Comparison of ENCODE assay signal across 9 cellular contexts in the genomic region with DNA sequence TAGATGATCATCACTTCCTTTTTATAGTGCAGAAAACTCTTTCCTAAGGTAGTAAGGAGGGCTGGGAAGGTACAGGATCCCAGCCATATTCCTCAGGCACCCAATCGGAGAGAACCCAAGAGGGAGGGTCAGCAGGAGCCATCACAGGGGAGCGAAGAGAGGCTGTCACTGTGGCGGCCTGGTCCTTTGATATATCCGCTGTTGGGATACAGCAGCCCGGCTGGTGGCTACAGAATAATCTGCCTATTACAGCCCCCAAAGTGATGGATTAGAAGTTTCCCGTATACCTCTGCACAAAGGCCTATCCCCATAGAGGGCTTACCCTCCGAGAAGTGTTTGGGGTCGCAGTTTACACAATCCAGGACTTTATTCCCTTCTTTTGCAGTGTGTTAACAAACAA. TPM values are rescaled to one million over a fixed set of nuclear protein-coding genes. Genes with fewer than 3 reads are reported as not detected.
DNase-seq lines count a peak whose midpoint lies in the region; ATAC-seq and TF ChIP-seq lines count a peak whose summit lies in the region.
"Had no signal": no experiment of that assay in that cellular context is flagged by ENCODE, and none has a peak within 500 bp of the region (broad histone marks: within the 10 kb centered on the region; RNA-seq: fewer than 3 reads in every experiment).

No MANE protein-coding gene starts in this region.

- peak overlapping the region; percentile 96; the same call in 1 of the 2 replicates for H3K4me3 ChIP-seq in GM08714 (ENCODE audit: low read length)
- H3K4me3 ChIP-seq in HUES64 (ENCODE audit: low read length), result peak overlapping the region; percentile 95
- peak overlapping the region; percentile 92 for H3K4me3 ChIP-seq in coronary artery
- peak overlapping the region; percentile 96 for H3K4me3 ChIP-seq in neural progenitor cell

- H3K4me1 Mint-ChIP-seq in neural progenitor cell, result peaks cover 45% of the 10 kb centered on the region

- no peak overlapping the region for H2AFZ ChIP-seq in neural progenitor cell (replicated peaks)

- ATAC-seq in GM19467 (IDR thresholded peaks at IDR 0.05; ENCODE audit: unreplicated experiment), result no peak

- 23% methylated on average over 8 of the region's 8 CpGs for WGBS in HUES64

- H3K9ac ChIP-seq in HUES64 (ENCODE audit: low read depth, low read length) (no peak overlapping the region), neural progenitor cell (no peak overlapping the region)

- H3K27ac Mint-ChIP-seq in neural progenitor cell, result peak overlapping the region; percentile 100

- H3K79me2 ChIP-seq in neural progenitor cell (ENCODE audit: low read depth), result no peaks in the 10 kb centered on the region

- no peaks in the 10 kb centered on the region for H4K20me1 ChIP-seq in neural progenitor cell (ENCODE audit: low read depth)

- H3K36me3 ChIP-seq in HUES64 (ENCODE audit: insufficient read depth, low read length), result no peaks in the 10 kb centered on the region
- H3K36me3 ChIP-seq in neural progenitor cell, result no peaks in the 10 kb centered on the region

- H3K9me3 Mint-ChIP-seq in neural progenitor cell, result peaks cover 4% of the 10 kb centered on the region

- CTCF ChIA-PET in GM10248 (lab: Yijun Ruan, JAX), result interaction anchor here (1.3 to 2.1 kb wide), 2 partner anchors 11 to 13 kb away, joined by 3 to 6 read pairs; no protein-coding TSS in a partner anchor

- peaks cover 60% of the 10 kb centered on the region for H3F3A ChIP-seq in neural progenitor cell (ENCODE audit: low read depth)

- H3K27me3 Mint-ChIP-seq in neural progenitor cell (ENCODE audit: insufficient read depth, low read depth), result peaks cover 44% of the 10 kb centered on the region

- peaks cover 3% of the 10 kb centered on the region; the same call in 1 of the 2 replicates for H3K4me1 ChIP-seq in HUES64 (ENCODE audit: insufficient read depth, low read length)
- no peaks in the 10 kb centered on the region for H3K4me1 ChIP-seq in neural progenitor cell

- H3K4me2 ChIP-seq in neural progenitor cell, result peak overlapping the region; percentile 79

- POLR2A ChIA-PET in GM10248 (lab: Yijun Ruan, JAX), result interaction anchor here (1.8 kb wide), 1 partner anchor 109 kb away, joined by 5 read pairs; the partner anchor contains the start of gene PATL1

- H3K36me3 Mint-ChIP-seq in neural progenitor cell, result peaks cover 3% of the 10 kb centered on the region

- DNase-seq in coronary artery (ENCODE audit: low spot score), result peak; percentile 59
- peak; percentile 37 for DNase-seq in neural progenitor cell (ENCODE audit: low spot score)
- no peak for DNase-seq in middle frontal gyrus (ENCODE audit: extremely low spot score, low spot score)
- DNase-seq in GM10248 (ENCODE audit: extremely low spot score), result no peak
- DNase-seq in kidney tubule cell (ENCODE audit: low spot score), result no peak

- H3K27ac ChIP-seq in HUES64 (ENCODE audit: low read depth, low read length) (no peak overlapping the region), coronary artery (peak overlapping the region; percentile 93 to 94), neural progenitor cell (no peak overlapping the region)

- no peaks in the 10 kb centered on the region for H3K9me3 ChIP-seq in HUES64 (ENCODE audit: insufficient read depth, low read depth, low read length)
- no peaks in the 10 kb centered on the region for H3K9me3 ChIP-seq in neural progenitor cell (ENCODE audit: low read depth)

- no peak for TF ChIP-seq CTCF in coronary artery (IDR thresholded peaks at IDR 0.05)
- TF ChIP-seq CTCF in neural progenitor cell (IDR thresholded peaks at IDR 0.05), result no peak
- TF ChIP-seq CTCF in GM10248 (IDR thresholded peaks at IDR 0.05; ENCODE audit: control extremely low read depth, extremely low read depth, low read depth, missing control alignments), result no peak

- H3K4me3 Mint-ChIP-seq in neural progenitor cell, result peak overlapping the region; percentile 90

- H3K27me3 ChIP-seq in HUES64 (ENCODE audit: insufficient read depth, low read length), result no peaks in the 10 kb centered on the region
- H3K27me3 ChIP-seq in neural progenitor cell, result no peaks in the 10 kb centered on the region

RNA-seq across cellular contexts. Expression of gene OR4D9, which starts 48.5 kb away (rescaled TPM):
- polyA plus RNA-seq in HUES64 (2013, experiment 1 of 2), result not detected
- polyA plus RNA-seq in HUES64 (2013, experiment 2 of 2), result not detected
- total RNA-seq in neural progenitor cell (ENCODE audit: low replicate concordance), result not detected in 2 replicates
- total RNA-seq: esophagus mucosa had no signal

RNA-seq across cellular contexts. Expression of gene OSBP, which starts 55.7 kb away (rescaled TPM):
- 23.9 TPM for polyA plus RNA-seq in HUES64 (2013, experiment 1 of 2)
- 23.4 TPM for polyA plus RNA-seq in HUES64 (2013, experiment 2 of 2)
- total RNA-seq in neural progenitor cell (ENCODE audit: low replicate concordance), result 20.1 and 22.7 TPM in 2 replicates

RNA-seq across cellular contexts. Expression of gene OR4D11, which starts 56.5 kb away (rescaled TPM):
- not detected for polyA plus RNA-seq in HUES64 (2013, experiment 1 of 2)
- polyA plus RNA-seq in HUES64 (2013, experiment 2 of 2), result not detected
- not detected in 2 replicates for total RNA-seq in neural progenitor cell (ENCODE audit: low replicate concordance)
- total RNA-seq: esophagus mucosa had no signal

Comparison
In these comparisons a context has a peak if more than half of its experiments do, and no peak if none do; other contexts are left out.
1. H3K27ac ChIP-seq: peak in coronary artery (2 of 2); none in HUES64 (single experiment) and neural progenitor cell (single experiment).
2. DNase-seq: peak in coronary artery (single experiment) and neural progenitor cell (single experiment); none in middle frontal gyrus (single experiment), GM10248 (single experiment) and kidney tubule cell (single experiment).
3. Peak in every context shown above with its lines, with median percentiles within 50 percentile points of each other: H3K4me3 ChIP-seq.